In the genomic region with DNA sequence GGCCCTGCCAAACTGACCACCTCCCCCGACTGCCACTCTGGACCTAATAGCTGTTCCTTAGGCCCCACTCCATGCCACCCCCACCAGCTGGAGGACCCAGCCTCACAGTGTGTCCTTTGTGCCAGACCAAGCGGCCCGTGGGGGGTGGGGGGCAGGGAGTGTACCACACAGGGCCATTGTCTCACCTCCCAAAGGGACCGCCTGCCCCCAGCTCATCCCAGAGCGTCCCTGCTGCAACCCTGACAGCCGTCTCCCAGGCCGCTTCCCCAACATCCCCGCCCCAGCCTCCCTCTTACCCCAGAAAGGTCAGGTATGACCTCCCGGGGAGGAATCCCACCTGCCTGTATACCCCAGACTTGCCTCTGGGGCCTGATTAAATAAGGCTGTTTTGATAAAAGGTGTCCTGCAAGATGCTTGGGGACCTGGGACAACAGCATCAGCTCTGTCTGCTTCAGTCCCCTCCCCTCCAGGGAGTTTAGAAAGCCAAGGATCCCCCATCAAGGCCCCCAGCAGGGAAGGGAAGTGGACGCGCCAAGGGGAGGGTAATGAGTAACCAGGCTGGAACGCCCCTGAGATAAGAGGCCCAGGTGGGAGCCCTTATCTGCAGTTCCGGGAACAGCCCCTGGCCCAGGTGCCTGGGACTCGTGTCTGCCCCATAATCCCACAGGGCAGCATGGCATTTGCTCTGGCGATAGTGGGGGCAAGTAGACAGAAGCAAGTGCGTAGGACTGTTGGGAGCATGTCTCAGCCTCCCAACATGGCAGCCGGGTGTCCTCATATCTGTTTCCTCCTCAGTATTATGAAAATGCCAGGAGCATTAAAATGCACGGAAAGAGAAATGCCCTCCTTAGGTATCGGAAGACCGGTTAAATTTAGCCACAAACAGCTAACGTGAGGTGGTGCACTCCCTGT, we compare ENCODE assay signal across 16 cellular contexts. TPM values are rescaled to one million over a fixed set of nuclear protein-coding genes. Genes with fewer than 3 reads are reported as not detected.
DNase-seq lines count a peak whose midpoint lies in the region; ATAC-seq, FAIRE-seq and TF ChIP-seq lines count a peak whose summit lies in the region.
"Had no signal": no experiment of that assay in that cellular context is flagged by ENCODE, and none has a peak within 500 bp of the region (broad histone marks: within the 10 kb centered on the region; RNA-seq: fewer than 3 reads in every experiment).

No MANE protein-coding gene starts in this region.

- ATAC-seq in pancreas (peak; percentile 72 to 81 (median 76)), HG03378 (IDR thresholded peaks at IDR 0.05; ENCODE audit: unreplicated experiment) (no peak)
- ATAC-seq: activated CD8-positive, alpha-beta T cell treated with anti-CD3 and anti-CD28 coated beads, Interleukin-2, amount 10 ng/mL, durations not matched to agents 7 days and 5 days; T-cell had no signal

- H3K9me3 ChIP-seq in kidney (ENCODE audit: control insufficient read depth in 1 of 2, low read length in 2 of 2) (no peaks in the 10 kb centered on the region), pancreas (no peaks in the 10 kb centered on the region)

- H3K36me3 ChIP-seq in H7 (replicated peaks; ENCODE audit: control insufficient read depth, insufficient read depth, low read length) (peaks cover 5% of the 10 kb centered on the region), kidney (ENCODE audit: control insufficient read depth in 1 of 2, insufficient read depth in 2 of 2, low read length in 2 of 2) (peaks cover 2 to 25% of the 10 kb centered on the region in 2 donors), pancreas (peaks cover 0 to 20% (median 12%) of the 10 kb centered on the region in 3 donors)

- no peak overlapping the region for H3K4me3 ChIP-seq in H7 (ENCODE audit: insufficient read depth, low read depth, low read length)
- no peak overlapping the region for H3K4me3 ChIP-seq in kidney (ENCODE audit: low read length in 2 of 2)
- peak overlapping the region in 1 of 4 donors; percentile 9 for H3K4me3 ChIP-seq in pancreas

- 14 to 17% methylated on average over 21 of the region's 21 CpGs for WGBS in pancreas, 2 donors

- TF ChIP-seq CTCF in kidney (IDR thresholded peaks at IDR 0.05; ENCODE audit: borderline replicate concordance, extremely low read depth, insufficient read depth) (no peak), pancreas (IDR thresholded peaks at IDR 0.05) (no peak)

- H3K9ac ChIP-seq in kidney (ENCODE audit: low read length in 2 of 2) = peak overlapping the region in 1 of 2 donors; percentile 29

- H3K27me3 ChIP-seq in H7 (ENCODE audit: control insufficient read depth, insufficient read depth, low read length) = no peaks in the 10 kb centered on the region
- no peaks in the 10 kb centered on the region for H3K27me3 ChIP-seq in pancreas

- intact Hi-C loops in kidney (cut with DNase I) (no loop called here), pancreas (cut with DNase I) (no loop called here)

- H3K4me1 ChIP-seq in kidney (ENCODE audit: control insufficient read depth in 1 of 2, insufficient read depth in 1 of 2, low read depth in 1 of 2, low read length in 2 of 2) (peaks cover 25 to 48% of the 10 kb centered on the region in 2 donors), pancreas (peaks cover 66 to 79% (median 74%) of the 10 kb centered on the region in 3 donors)

- FAIRE-seq in kidney (lab: Jason Lieb, UNC) = no peak
- FAIRE-seq in pancreas (lab: Jason Lieb, UNC) = no peak
- FAIRE-seq: GM19239 had no signal

- peak; percentile 79 for DNase-seq in H7
- peak in 48 of 58 donors; percentile 32 to 92 (median 73) for DNase-seq in anterior cingulate cortex (lab: John Stamatoyannopoulos, UW)
- no peak for DNase-seq in kidney
- DNase-seq in pancreas = peak; percentile 85 to 97 (median 94)
- no peak for DNase-seq in ecto neural progenitor cell (ENCODE audit: low spot score)
- no peak for DNase-seq in T1000 (lab: John Stamatoyannopoulos, UW)
- no peak for DNase-seq in H4 (ENCODE audit: low spot score)
- DNase-seq: activated CD8-positive, alpha-beta T cell treated with anti-CD3 and anti-CD28 coated beads, Interleukin-2, amount 10 ng/mL, durations not matched to agents 7 days and 5 days; amniotic stem cell; CD4-positive, alpha-beta T cell; kidney glomerular epithelial cell; NCI-H1092; NCI-H774; T-cell had no signal

- H3K27ac ChIP-seq in kidney (ENCODE audit: low read depth in 2 of 2, low read length in 2 of 2) (peak overlapping the region; percentile 25 to 34), pancreas (peak overlapping the region; percentile 77 to 98 (median 95))

RNA-seq across cellular contexts. Expression of a gene that starts 9.0 kb away (rescaled TPM):
- 13.3 and 22.5 TPM in 2 replicates for total RNA-seq in H7 (2014; rRNA removed; shearing (Covaris generic))
- total RNA-seq in kidney (68.5 TPM), pancreas (100 to 1,000 TPM in 2 of 6 donors, 10 to 100 TPM in 4; 68.8 to 139 (median 96.1) TPM)
- polyA plus RNA-seq in kidney (ENCODE audit: insufficient read depth, low read depth, low replicate concordance) (29.5 TPM), pancreas (10 to 100 TPM; 78.2 to 79.0 TPM)
- 7.6 and 9.5 TPM in 2 replicates for total RNA-seq in H4 (2014; rRNA removed; shearing (Covaris generic))
- total RNA-seq: CD4-positive, alpha-beta T cell had no signal

RNA-seq across cellular contexts. Expression of a gene that starts 10.6 kb away (rescaled TPM):
- total RNA-seq in H7 (2014; rRNA removed; shearing (Covaris generic)) = not detected in 2 replicates
- total RNA-seq in kidney (20.4 TPM), pancreas (10 to 100 TPM; 16.0 to 99.5 (median 40.9) TPM)
- polyA plus RNA-seq in kidney (ENCODE audit: insufficient read depth, low read depth, low replicate concordance) (372 TPM), pancreas (10 to 100 TPM; 26.2 to 61.7 TPM)
- total RNA-seq in H4 (2014; rRNA removed; shearing (Covaris generic)) = not detected in 2 replicates
- total RNA-seq: activated CD8-positive, alpha-beta T cell treated with anti-CD3 and anti-CD28 coated beads, Interleukin-2, amount 10 ng/mL, durations not matched to agents 7 days and 5 days had no signal

RNA-seq across cellular contexts. Expression of a gene that starts 39.4 kb away (rescaled TPM):
- 67.9 and 98.6 TPM in 2 replicates for total RNA-seq in H7 (2014; rRNA removed; shearing (Covaris generic))
- total RNA-seq in kidney (61.2 TPM), pancreas (10 to 100 TPM; 17.9 to 36.4 (median 21.5) TPM)
- polyA plus RNA-seq in kidney (ENCODE audit: insufficient read depth, low read depth, low replicate concordance) (37.5 TPM), pancreas (10 to 100 TPM; 81.5 to 84.9 TPM)
- 8.2 and 31.3 TPM in 2 replicates for total RNA-seq in H4 (2014; rRNA removed; shearing (Covaris generic))

RNA-seq across cellular contexts. Expression of a gene that starts 50.0 kb away (rescaled TPM):
- 16.5 and 18.4 TPM in 2 replicates for total RNA-seq in H7 (2014; rRNA removed; shearing (Covaris generic))
- total RNA-seq in kidney = 42.3 TPM
- 32.4 TPM for polyA plus RNA-seq in kidney (ENCODE audit: insufficient read depth, low read depth, low replicate concordance)
- 10 to 100 TPM in 4 of 6 donors, 1 to 10 TPM in 2; 9.9 to 20.6 (median 11.5) TPM for total RNA-seq in pancreas
- 10 to 100 TPM; 29.9 to 30.2 TPM for polyA plus RNA-seq in pancreas
- 2.8 and 3.9 TPM in 2 replicates for total RNA-seq in H4 (2014; rRNA removed; shearing (Covaris generic))

Comparison
In these comparisons a context has a peak if more than half of its experiments do, and no peak if none do; other contexts are left out.
1. DNase-seq: peak in H7 (single experiment), anterior cingulate cortex (48 of 58) and pancreas (6 of 6); none in kidney (single experiment), ecto neural progenitor cell (single experiment), T1000 (single experiment) and H4 (single experiment).
2. RNA of a gene that starts 10.6 kb away (total RNA-seq): 16.0 to 99.5 TPM in pancreas and 20.4 TPM in kidney (single experiment); not detected in H7 and not detected in H4; every median in the first group is over 10 times any median in the second.